ENCODE assay signal across 2 cellular contexts in genomic region chr6:37311666-37312473, GRCh38.
TF ChIP-seq lines count a peak whose summit lies in the region.

No MANE protein-coding gene starts in this region.

TF ChIP-seq in IMR-90, 13 proteins besides CTCF, POLR2A, EP300 and RAD21:
- no peak for TF ChIP-seq MXI1 (IDR thresholded peaks at IDR 0.05; ENCODE audit: borderline replicate concordance, low read depth, low read length)
- peak; percentile 24; the same call in 1 of the 2 replicates for TF ChIP-seq BHLHE40 (IDR thresholded peaks at IDR 0.05; ENCODE audit: low read depth, low read length)
- TF ChIP-seq CEBPB (IDR thresholded peaks at IDR 0.05; ENCODE audit: low read depth, low read length), result peak; percentile 27; the same call in 1 of the 2 replicates
- peak; percentile 38; the same call in 1 of the 2 replicates for TF ChIP-seq FOS (IDR thresholded peaks at IDR 0.05; ENCODE audit: low read depth, low read length)

TF ChIP-seq in WTC11, 78 proteins besides CTCF, POLR2A, EP300 and RAD21:
- TF ChIP-seq RELA (CRISPR knock-in tag; IDR thresholded peaks at IDR 0.05; ENCODE audit: borderline replicate concordance) (no peak), IRF1 (CRISPR knock-in tag; IDR thresholded peaks at IDR 0.05) (no peak), ZNF671 (CRISPR knock-in tag; IDR thresholded peaks at IDR 0.05) (no peak), SP1 (CRISPR knock-in tag; conservative IDR thresholded peaks at IDR 0.05) (no peak), ZNF281 (CRISPR knock-in tag; IDR thresholded peaks at IDR 0.05) (no peak), NR2C2 (CRISPR knock-in tag; IDR thresholded peaks at IDR 0.05) (no peak), CREM (CRISPR knock-in tag; IDR thresholded peaks at IDR 0.05) (no peak), FOXK1 (CRISPR knock-in tag; IDR thresholded peaks at IDR 0.05) (no peak), USF1 (CRISPR knock-in tag; IDR thresholded peaks at IDR 0.05) (no peak), ATF3 (CRISPR knock-in tag; conservative IDR thresholded peaks at IDR 0.05) (no peak), RORB (CRISPR knock-in tag; IDR thresholded peaks at IDR 0.05) (no peak)
